Comparison of ENCODE assay signal across 8 cellular contexts in the genomic region with DNA sequence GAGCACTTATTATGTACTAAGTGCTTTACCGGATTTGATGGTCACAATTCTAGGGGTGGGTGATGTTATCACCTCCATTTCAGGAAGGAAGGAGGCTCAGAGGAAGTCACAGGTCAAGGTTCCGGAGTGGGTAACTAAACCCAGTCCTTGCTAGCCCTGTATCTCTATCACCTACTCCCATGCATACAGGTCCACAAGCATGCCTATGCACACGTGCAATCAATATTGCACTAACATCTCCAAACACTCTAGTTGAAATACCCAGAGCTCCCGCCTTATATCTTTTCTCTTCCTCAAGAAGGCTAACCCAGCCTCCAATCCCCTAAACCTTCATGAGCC. TPM values are rescaled to one million over a fixed set of nuclear protein-coding genes. Genes with fewer than 3 reads are reported as not detected.
A peak's percentile ranks its signal among the peaks of the same experiment; 100 is the strongest.
DNase-seq lines count a peak whose midpoint lies in the region; ATAC-seq and TF ChIP-seq lines count a peak whose summit lies in the region.

No MANE protein-coding gene starts in this region.

- H3K4me1 ChIP-seq in osteoblast (ENCODE audit: insufficient read depth, low read length): peaks cover 26% of the 10 kb centered on the region

- H3K36me3 ChIP-seq in osteoblast (ENCODE audit: insufficient read depth, low read length): no peaks in the 10 kb centered on the region

- H3K79me2 ChIP-seq in osteoblast (ENCODE audit: insufficient read depth, low read length): peaks cover 12% of the 10 kb centered on the region

- TF ChIP-seq POLR2A in erythroblast (IDR thresholded peaks at IDR 0.05; ENCODE audit: low read length): no peak

- H3K4me3 ChIP-seq in osteoblast (ENCODE audit: insufficient read depth, low read length): peak overlapping the region; percentile 83

- H3K4me1 Mint-ChIP-seq in endothelial cell (ENCODE audit: unreplicated experiment): peaks cover 35% of the 10 kb centered on the region

- no peaks in the 10 kb centered on the region for H3K9me3 Mint-ChIP-seq in endothelial cell (ENCODE audit: unreplicated experiment)

- ATAC-seq in GM19395 (IDR thresholded peaks at IDR 0.05; ENCODE audit: unreplicated experiment) (peak; percentile 20), HG03159 (IDR thresholded peaks at IDR 0.05; ENCODE audit: unreplicated experiment) (no peak)

- no peaks in the 10 kb centered on the region for H4K20me1 ChIP-seq in osteoblast (ENCODE audit: insufficient read depth, low read length)

- TF ChIP-seq CTCF in endothelial cell (IDR thresholded peaks at IDR 0.05; ENCODE audit: unreplicated experiment): no peak
- no peak for TF ChIP-seq CTCF in osteoblast (IDR thresholded peaks at IDR 0.05; ENCODE audit: extremely low read depth, low read depth, low read length)

- H3K36me3 Mint-ChIP-seq in endothelial cell (ENCODE audit: low read depth, unreplicated experiment): peaks cover 11% of the 10 kb centered on the region

- H3K27ac ChIP-seq in osteoblast (ENCODE audit: low read depth, low read length): peak overlapping the region; percentile 91

- H3K4me2 ChIP-seq in osteoblast (ENCODE audit: insufficient read depth, low read length): peak overlapping the region; percentile 69

- H3K27me3 ChIP-seq in osteoblast (ENCODE audit: insufficient read depth, low read length): no peaks in the 10 kb centered on the region

- peak overlapping the region; percentile 99 for H3K27ac Mint-ChIP-seq in endothelial cell (ENCODE audit: unreplicated experiment)

- H3K27me3 Mint-ChIP-seq in endothelial cell (ENCODE audit: unreplicated experiment): peaks cover 44% of the 10 kb centered on the region

- peak; percentile 38 for DNase-seq in RPMI8226
- DNase-seq in endothelial cell (ENCODE audit: low spot score): no peak
- no peak for DNase-seq in osteoblast (ENCODE audit: insufficient read length, low spot score, missing footprints)
- DNase-seq in erythroblast (lab: John Stamatoyannopoulos, UW): no peak
- DNase-seq in NCI-H1436 treated with DMSO at 0.1 percent for 48 hours (lab: John Stamatoyannopoulos, UW): no peak
- no peak for DNase-seq in anterior cingulate cortex (lab: John Stamatoyannopoulos, UW)

- peak overlapping the region; percentile 93 for H3K4me3 Mint-ChIP-seq in endothelial cell (ENCODE audit: unreplicated experiment)

- no peak overlapping the region for H2AFZ ChIP-seq in osteoblast (ENCODE audit: low read length)

- no peaks in the 10 kb centered on the region for H3K9me3 ChIP-seq in osteoblast (ENCODE audit: low read depth, low read length)

RNA-seq across cellular contexts. Expression of gene FOSB, which starts 17.8 kb away (rescaled TPM):
- total RNA-seq in endothelial cell (ENCODE audit: unreplicated experiment): 64.2 TPM
- 3.3 and 3.8 TPM in 2 replicates for total RNA-seq in osteoblast

RNA-seq across cellular contexts. Expression of gene ERCC1, which starts 26.3 kb away (rescaled TPM):
- 62.8 TPM for total RNA-seq in endothelial cell (ENCODE audit: unreplicated experiment)
- 88.4 and 96.3 TPM in 2 replicates for total RNA-seq in osteoblast

RNA-seq across cellular contexts. Expression of gene POLR1G, which starts 43.6 kb away (rescaled TPM):
- total RNA-seq in endothelial cell (ENCODE audit: unreplicated experiment) (4.4 TPM), osteoblast (10.5 and 10.6 TPM in 2 replicates)

RNA-seq across cellular contexts. Expression of gene PPP1R13L, which starts 45.1 kb away (rescaled TPM):
- total RNA-seq in endothelial cell (ENCODE audit: unreplicated experiment): 13.2 TPM
- 6.9 and 8.5 TPM in 2 replicates for total RNA-seq in osteoblast

RNA-seq across cellular contexts. Expression of gene RTN2, which starts 46.8 kb away (rescaled TPM):
- total RNA-seq in endothelial cell (ENCODE audit: unreplicated experiment): 25.3 TPM
- 6.2 TPM in 2 replicates for total RNA-seq in osteoblast

Comparison
In these comparisons a context has a peak if more than half of its experiments do, and no peak if none do; other contexts are left out.
1. RNA of gene FOSB, which starts 17.8 kb away (total RNA-seq): 64.2 TPM in endothelial cell (single experiment); 3.3 to 3.8 TPM in osteoblast; every median in the first group is over 10 times any median in the second.